In genomic region chr10:29499993-29500537, GRCh38 we compare ENCODE assay signal across 17 cellular contexts.
DNase-seq lines count a peak whose midpoint lies in the region; ATAC-seq and TF ChIP-seq lines count a peak whose summit lies in the region.
"Had no signal": no experiment of that assay in that cellular context is flagged by ENCODE, and none has a peak within 500 bp of the region (broad histone marks: within the 10 kb centered on the region; RNA-seq: fewer than 3 reads in every experiment).

No MANE protein-coding gene starts in this region.

- H3K4me3 Mint-ChIP-seq in stimulated activated effector memory CD8-positive, alpha-beta T cell treated with anti-CD3 and anti-CD28 coated beads, Interleukin-12 subunit alpha, Interleukin-12 subunit beta, amount 100 ng/mL, for 72 hours = no peak overlapping the region
- H3K4me3 Mint-ChIP-seq: CD4-positive, CD25-positive, alpha-beta regulatory T cell had no signal

- peaks cover 46% of the 10 kb centered on the region for H3K36me3 ChIP-seq in cardiac muscle cell
- peaks cover 43 to 49% of the 10 kb centered on the region in 2 donors for H3K36me3 ChIP-seq in ascending aorta
- peaks cover 84% of the 10 kb centered on the region for H3K36me3 ChIP-seq in neutrophil

- H3K4me1 ChIP-seq in cardiac muscle cell (ENCODE audit: low read depth) (no peaks in the 10 kb centered on the region), ascending aorta (peaks cover 0 to 3% of the 10 kb centered on the region in 2 donors), neutrophil (ENCODE audit: control insufficient read depth in 1 of 2, insufficient read depth in 1 of 2, low read depth in 1 of 2, low read length in 1 of 2) (no peaks in the 10 kb centered on the region)
- H3K4me1 ChIP-seq: BLaER1 had no signal

- no peaks in the 10 kb centered on the region for H3K9me3 ChIP-seq in cardiac muscle cell (ENCODE audit: low read depth)
- no peaks in the 10 kb centered on the region for H3K9me3 ChIP-seq in ascending aorta
- H3K9me3 ChIP-seq in neutrophil = no peaks in the 10 kb centered on the region
- H3K9me3 ChIP-seq: BLaER1, SJSA1 had no signal

- intact Hi-C loops in cardiac septum (cut with DNase I) = no loop called here
- intact Hi-C loops in ascending aorta (cut with DNase I) = no loop called here

- TF ChIP-seq CTCF in cardiac muscle cell (IDR thresholded peaks at IDR 0.05; ENCODE audit: low read depth, low read length) (no peak), ascending aorta (IDR thresholded peaks at IDR 0.05) (no peak), neutrophil (IDR thresholded peaks at IDR 0.05) (no peak)

- H3K27ac Mint-ChIP-seq in stimulated activated effector memory CD8-positive, alpha-beta T cell treated with anti-CD3 and anti-CD28 coated beads, Interleukin-12 subunit alpha, Interleukin-12 subunit beta, amount 100 ng/mL, for 72 hours = peak overlapping the region; percentile 75
- H3K27ac Mint-ChIP-seq: CD4-positive, CD25-positive, alpha-beta regulatory T cell had no signal

- peak overlapping the region; percentile 28 for H3K27ac ChIP-seq in cardiac muscle cell
- H3K27ac ChIP-seq in ascending aorta = peak overlapping the region; percentile 13 to 42
- H3K27ac ChIP-seq in neutrophil = peak overlapping the region; percentile 54
- H3K27ac ChIP-seq: BLaER1, HL-60, SJSA1 had no signal

- ATAC-seq in stimulated activated effector memory CD8-positive, alpha-beta T cell treated with anti-CD3 and anti-CD28 coated beads, Interleukin-12 subunit alpha, Interleukin-12 subunit beta, amount 100 ng/mL, for 72 hours = no peak

- H3K27me3 ChIP-seq in cardiac muscle cell (no peaks in the 10 kb centered on the region), ascending aorta (no peaks in the 10 kb centered on the region), neutrophil (no peaks in the 10 kb centered on the region)
- H3K27me3 ChIP-seq: BLaER1, SJSA1 had no signal

- H3K4me1 Mint-ChIP-seq in stimulated activated effector memory CD8-positive, alpha-beta T cell treated with anti-CD3 and anti-CD28 coated beads, Interleukin-12 subunit alpha, Interleukin-12 subunit beta, amount 100 ng/mL, for 72 hours = no peaks in the 10 kb centered on the region

- H3K36me3 Mint-ChIP-seq in stimulated activated effector memory CD8-positive, alpha-beta T cell treated with anti-CD3 and anti-CD28 coated beads, Interleukin-12 subunit alpha, Interleukin-12 subunit beta, amount 100 ng/mL, for 72 hours = no peaks in the 10 kb centered on the region

- DNase-seq in cardiac muscle cell (ENCODE audit: low read depth in 1 of 2, low spot score in 1 of 2) (no peak), cardiac septum (ENCODE audit: low spot score) (no peak), ascending aorta (ENCODE audit: low spot score in 2 of 2) (peak in 1 of 2 donors; percentile 55), SW 1271 (lab: John Stamatoyannopoulos, UW) (no peak), Kasumi-1 (lab: John Stamatoyannopoulos, UW) (no peak), GM19240 (ENCODE audit: insufficient read length, low spot score) (no peak)
- DNase-seq in stimulated activated effector memory CD8-positive, alpha-beta T cell treated with anti-CD3 and anti-CD28 coated beads, Interleukin-12 subunit alpha, Interleukin-12 subunit beta, amount 100 ng/mL, for 72 hours (ENCODE audit: low spot score in 2 of 2) = no peak
- DNase-seq: CD4-positive, CD25-positive, alpha-beta regulatory T cell; NCI-H1092 treated with DMSO at 0.1 percent for 48 hours; NCI-H1436; NCI-H187 treated with DMSO at 0.1 percent for 48 hours; NCI-H524; NCI-H748 treated with DMSO at 0.1 percent for 48 hours had no signal

- no peaks in the 10 kb centered on the region for H3K9me3 Mint-ChIP-seq in stimulated activated effector memory CD8-positive, alpha-beta T cell treated with anti-CD3 and anti-CD28 coated beads, Interleukin-12 subunit alpha, Interleukin-12 subunit beta, amount 100 ng/mL, for 72 hours

- no peak overlapping the region for H3K4me3 ChIP-seq in cardiac muscle cell
- H3K4me3 ChIP-seq in ascending aorta = no peak overlapping the region
- no peak overlapping the region for H3K4me3 ChIP-seq in neutrophil (ENCODE audit: low read depth in 1 of 2, low read length in 1 of 2)
- H3K4me3 ChIP-seq: BLaER1, SJSA1 had no signal
